13 cellular contexts compared by ENCODE assay signal in genomic region chr2:220076734-220077133, GRCh38.
DNase-seq lines count a peak whose midpoint lies in the region; ATAC-seq and TF ChIP-seq lines count a peak whose summit lies in the region.
"Had no signal": no experiment of that assay in that cellular context is flagged by ENCODE, and none has a peak within 500 bp of the region (broad histone marks: within the 10 kb centered on the region; RNA-seq: fewer than 3 reads in every experiment).

No MANE protein-coding gene starts in this region.

- H3K27me3 ChIP-seq in mammary epithelial cell (ENCODE audit: insufficient read depth, low read length): no peaks in the 10 kb centered on the region
- no peaks in the 10 kb centered on the region for H3K27me3 ChIP-seq in mesenchymal stem cell (ENCODE audit: control insufficient read depth in 1 of 2, insufficient read depth in 1 of 2, low read length in 2 of 2)
- H3K27me3 ChIP-seq: BLaER1 treated with 17β-estradiol and CSF1 and Interleukin-3, amounts not matched to agents 10 nM and 100 nM; spleen had no signal

- H3K9ac ChIP-seq in mammary epithelial cell (ENCODE audit: insufficient read depth, low read length) (no peak overlapping the region), mesenchymal stem cell (ENCODE audit: low read length) (peak overlapping the region; percentile 94)
- H3K9ac ChIP-seq: BLaER1 treated with 17β-estradiol and CSF1 and Interleukin-3, amounts not matched to agents 10 nM and 100 nM had no signal

- H3K36me3 ChIP-seq in mammary epithelial cell (ENCODE audit: insufficient read depth, low read length): no peaks in the 10 kb centered on the region
- H3K36me3 ChIP-seq in mesenchymal stem cell (ENCODE audit: control insufficient read depth in 1 of 2, insufficient read depth in 2 of 2, low read depth in 1 of 2, low read length in 2 of 2): no peaks in the 10 kb centered on the region
- H3K36me3 ChIP-seq: adrenal gland; BLaER1 treated with 17β-estradiol and CSF1 and Interleukin-3, amounts not matched to agents 10 nM and 100 nM; spleen had no signal

- 12% methylated on average over 9 of the region's 9 CpGs for WGBS in mammary epithelial cell (ENCODE audit: low coverage, missing lambda C conversion rate)
- WGBS in mesenchymal stem cell: 82% methylated on average over 9 of the region's 9 CpGs

- no peak overlapping the region for H3K14ac ChIP-seq in mesenchymal stem cell (ENCODE audit: low read length in 2 of 2)

- DNase-seq in A172 (ENCODE audit: low spot score) (peak; percentile 48), HT-29 (ENCODE audit: low spot score) (peak; percentile 11), mammary epithelial cell (peak; percentile 79), mesenchymal stem cell (no peak), cerebellum (ENCODE audit: low spot score) (no peak), SKM-1 (lab: John Stamatoyannopoulos, UW; ENCODE audit: unreplicated experiment) (no peak)
- no peak for DNase-seq in stimulated activated naive CD8-positive, alpha-beta T cell treated with anti-CD3 and anti-CD28 coated beads, Interleukin-15, amount 100 ng/mL, for 72 hours
- DNase-seq: activated CD4-positive, alpha-beta T cell treated with anti-CD3 and anti-CD28 coated beads for 48 hours; adrenal gland; spleen had no signal

- no TSS peak for BruUV-seq in mammary epithelial cell (replicated peaks; lab: Mats Ljungman, UMichigan)

- no peak overlapping the region for H2BK5ac ChIP-seq in mesenchymal stem cell (ENCODE audit: low read depth, low read length, poor library complexity, severe bottlenecking)

- no peaks in the 10 kb centered on the region for H3K79me1 ChIP-seq in mesenchymal stem cell (replicated peaks; ENCODE audit: low read length, poor library complexity, severe bottlenecking)

- H3K27me3 Mint-ChIP-seq in stimulated activated naive CD8-positive, alpha-beta T cell treated with anti-CD3 and anti-CD28 coated beads, Interleukin-15, amount 100 ng/mL, for 72 hours: no peaks in the 10 kb centered on the region

- H3K9me3 ChIP-seq in mammary epithelial cell (replicated peaks; ENCODE audit: insufficient read depth, low read length) (no peaks in the 10 kb centered on the region), mesenchymal stem cell (ENCODE audit: control insufficient read depth, low read length) (no peaks in the 10 kb centered on the region)
- H3K9me3 ChIP-seq: adrenal gland; BLaER1 treated with 17β-estradiol and CSF1 and Interleukin-3, amounts not matched to agents 10 nM and 100 nM; spleen had no signal

- H3K4me3 Mint-ChIP-seq in stimulated activated naive CD8-positive, alpha-beta T cell treated with anti-CD3 and anti-CD28 coated beads, Interleukin-15, amount 100 ng/mL, for 72 hours: no peak overlapping the region

- H3K27ac ChIP-seq in mammary epithelial cell (ENCODE audit: insufficient read depth, low read depth, low read length) (no peak overlapping the region), mesenchymal stem cell (ENCODE audit: low read length, poor library complexity, severe bottlenecking) (no peak overlapping the region)
- H3K27ac ChIP-seq: adrenal gland; BLaER1 treated with 17β-estradiol and CSF1 and Interleukin-3, amounts not matched to agents 10 nM and 100 nM; HL-60; spleen had no signal

- peak; percentile 26 to 65 for TF ChIP-seq CTCF in mammary epithelial cell (conservative IDR thresholded peaks at IDR 0.05 in 1 of 2, IDR thresholded peaks at IDR 0.05 in 1 of 2; ENCODE audit: extremely low read depth in 1 of 2, insufficient read depth in 1 of 2, low read depth in 1 of 2, low read length in 2 of 2)

- in situ Hi-C loops in mammary epithelial cell (cut with MboI; ENCODE audit: low sequenced_read_pairs in 2 of 2): no loop called here

- H4K8ac ChIP-seq in mesenchymal stem cell (ENCODE audit: low read length): no peak overlapping the region

- H2BK120ac ChIP-seq in mesenchymal stem cell (ENCODE audit: low read depth, low read length): no peak overlapping the region

- no peaks in the 10 kb centered on the region for H3K4me1 Mint-ChIP-seq in stimulated activated naive CD8-positive, alpha-beta T cell treated with anti-CD3 and anti-CD28 coated beads, Interleukin-15, amount 100 ng/mL, for 72 hours

- H3K4me1 ChIP-seq in mammary epithelial cell (ENCODE audit: insufficient read depth, low read length): peaks cover 6% of the 10 kb centered on the region
- peaks cover 9% of the 10 kb centered on the region for H3K4me1 ChIP-seq in mesenchymal stem cell (ENCODE audit: control insufficient read depth, insufficient read depth, low read depth, low read length)
- H3K4me1 ChIP-seq: adrenal gland; BLaER1 treated with 17β-estradiol and CSF1 and Interleukin-3, amounts not matched to agents 10 nM and 100 nM had no signal

- no peak overlapping the region for H3K27ac Mint-ChIP-seq in stimulated activated naive CD8-positive, alpha-beta T cell treated with anti-CD3 and anti-CD28 coated beads, Interleukin-15, amount 100 ng/mL, for 72 hours

- CTCF ChIA-PET in mammary epithelial cell (lab: Charles Lee; ENCODE audit: low non-redundant PET): no interaction called here

- no peak overlapping the region for H2BK15ac ChIP-seq in mesenchymal stem cell (ENCODE audit: low read depth, poor library complexity, severe bottlenecking)

- H3K4me3 ChIP-seq in mammary epithelial cell (replicated peaks in 1 of 3; ENCODE audit: insufficient read depth in 1 of 3, low read depth in 2 of 3, low read length in 3 of 3): no peak overlapping the region
- peak overlapping the region in 1 of 2 experiments; percentile 44 for H3K4me3 ChIP-seq in mesenchymal stem cell (ENCODE audit: insufficient read depth in 1 of 2, low read depth in 1 of 2, low read length in 2 of 2)
- H3K4me3 ChIP-seq: adrenal gland; BLaER1 treated with 17β-estradiol and CSF1 and Interleukin-3, amounts not matched to agents 10 nM and 100 nM; spleen had no signal

- no peak overlapping the region for H2AK5ac ChIP-seq in mesenchymal stem cell (ENCODE audit: low read length, severe bottlenecking)

- no peaks in the 10 kb centered on the region for H3K9me3 Mint-ChIP-seq in stimulated activated naive CD8-positive, alpha-beta T cell treated with anti-CD3 and anti-CD28 coated beads, Interleukin-15, amount 100 ng/mL, for 72 hours

- intact Hi-C loops in mammary epithelial cell (cut with micrococcal nuclease): loop anchor here (1.0 kb wide), 2 partner anchors 340 to 1498 kb away; no protein-coding TSS in a partner anchor

- ATAC-seq in stimulated activated naive CD8-positive, alpha-beta T cell treated with anti-CD3 and anti-CD28 coated beads, Interleukin-15, amount 100 ng/mL, for 72 hours: no peak
- no peak for ATAC-seq in HG03432 (IDR thresholded peaks at IDR 0.05; ENCODE audit: unreplicated experiment)

- no peak overlapping the region for H3K18ac ChIP-seq in mesenchymal stem cell (ENCODE audit: low read depth in 1 of 2, low read length in 2 of 2)

- H3K79me2 ChIP-seq in mammary epithelial cell (ENCODE audit: insufficient read depth, low read length): no peaks in the 10 kb centered on the region

- H4K91ac ChIP-seq in mesenchymal stem cell (ENCODE audit: low read length): no peak overlapping the region

- H4K20me1 ChIP-seq in mammary epithelial cell (ENCODE audit: insufficient read depth, low read length): no peaks in the 10 kb centered on the region
- H4K20me1 ChIP-seq: BLaER1 treated with 17β-estradiol and CSF1 and Interleukin-3, amounts not matched to agents 10 nM and 100 nM had no signal

- H3K4me2 ChIP-seq in mammary epithelial cell (ENCODE audit: insufficient read depth, low read depth, low read length) (peak overlapping the region; percentile 14), mesenchymal stem cell (ENCODE audit: low read length, poor library complexity, severe bottlenecking) (no peak overlapping the region)
- H3K4me2 ChIP-seq: BLaER1 treated with 17β-estradiol and CSF1 and Interleukin-3, amounts not matched to agents 10 nM and 100 nM had no signal

- H3K23ac ChIP-seq in mesenchymal stem cell (ENCODE audit: low read length in 2 of 2): no peak overlapping the region

- H3K4ac ChIP-seq in mesenchymal stem cell (ENCODE audit: low read depth in 1 of 2, low read length in 2 of 2): no peak overlapping the region

- dilution Hi-C loops in mammary epithelial cell (cut with HindIII; ENCODE audit: low sequenced_read_pairs): no loop called here

- peak overlapping the region; percentile 71 for H2AFZ ChIP-seq in mammary epithelial cell (ENCODE audit: low read depth, low read length)
- no peak overlapping the region for H2AFZ ChIP-seq in mesenchymal stem cell (ENCODE audit: low read depth, low read length)

- no peak overlapping the region for H2BK12ac ChIP-seq in mesenchymal stem cell (ENCODE audit: low read length in 2 of 2)

Comparison
In these comparisons a context has a peak if more than half of its experiments do, and no peak if none do; other contexts are left out.
1. DNase-seq: peak in A172 (single experiment), HT-29 (single experiment) and mammary epithelial cell (single experiment); none in mesenchymal stem cell (single experiment), cerebellum (single experiment), SKM-1 (single experiment) and stimulated activated naive CD8-positive, alpha-beta T cell treated with anti-CD3 and anti-CD28 coated beads, Interleukin-15, amount 100 ng/mL, for 72 hours (0 of 2).